Comparison of ENCODE assay signal across 27 cellular contexts in genomic region chr3:196936288-196936687, GRCh38. TPM values are rescaled to one million over a fixed set of nuclear protein-coding genes. Genes with fewer than 3 reads are reported as not detected.
DNase-seq lines count a peak whose midpoint lies in the region; ATAC-seq and TF ChIP-seq lines count a peak whose summit lies in the region.
"Had no signal": no experiment of that assay in that cellular context is flagged by ENCODE, and none has a peak within 500 bp of the region (broad histone marks: within the 10 kb centered on the region; RNA-seq: fewer than 3 reads in every experiment).

No MANE protein-coding gene starts in this region.

- H3K36me3 ChIP-seq in HCT116 (ENCODE audit: control insufficient read depth in 1 of 2, insufficient read depth in 2 of 2, low read length in 2 of 2): peaks cover 60 to 63% of the 10 kb centered on the region in 2 experiments

- H3K9me3 Mint-ChIP-seq in activated CD4-positive, alpha-beta memory T cell treated with anti-CD3 and anti-CD28 coated beads, Interleukin-2, amount 10 ng/mL, durations not matched to agents 7 days and 5 days: no peaks in the 10 kb centered on the region
- no peaks in the 10 kb centered on the region for H3K9me3 Mint-ChIP-seq in activated CD4-positive, alpha-beta memory T cell treated with anti-CD3 and anti-CD28 coated beads for 36 hours
- H3K9me3 Mint-ChIP-seq in activated naive CD8-positive, alpha-beta T cell (ENCODE audit: low read depth): no peaks in the 10 kb centered on the region
- no peaks in the 10 kb centered on the region for H3K9me3 Mint-ChIP-seq in natural killer cell treated with Interleukin-12 subunit alpha and Interleukin-12 subunit beta and Interleukin-15 and Interleukin-18, amount 100 ng/mL, for 72 hours
- H3K9me3 Mint-ChIP-seq: CD4-positive, CD25-positive, alpha-beta regulatory T cell; naive thymus-derived CD8-positive, alpha-beta T cell; T-helper 2 cell treated with Interferon-gamma antibody and Interleukin-4, amounts not matched to agents 5 μg/mL and 100 μg/mL, for 36 hours had no signal

- ATAC-seq in HCT116 (no peak), GM18505 (IDR thresholded peaks at IDR 0.05; ENCODE audit: unreplicated experiment) (no peak)
- ATAC-seq in natural killer cell treated with Interleukin-12 subunit alpha and Interleukin-12 subunit beta and Interleukin-15 and Interleukin-18, amount 100 ng/mL, for 72 hours: no peak
- ATAC-seq: gastrocnemius medialis; lower lobe of right lung; naive thymus-derived CD8-positive, alpha-beta T cell had no signal

- no peak overlapping the region for H3K4me3 ChIP-seq in HCT116 (replicated peaks in 1 of 2; ENCODE audit: low read depth in 1 of 2, low read length in 2 of 2)
- H3K4me3 ChIP-seq: gastrocnemius medialis, lower lobe of right lung, Peyer's patch, upper lobe of left lung had no signal

- peaks cover 62% of the 10 kb centered on the region for H3K36me3 Mint-ChIP-seq in activated CD4-positive, alpha-beta memory T cell treated with anti-CD3 and anti-CD28 coated beads, Interleukin-2, amount 10 ng/mL, durations not matched to agents 7 days and 5 days (ENCODE audit: low read depth)
- H3K36me3 Mint-ChIP-seq in activated CD4-positive, alpha-beta memory T cell treated with anti-CD3 and anti-CD28 coated beads for 36 hours: peaks cover 43% of the 10 kb centered on the region
- H3K36me3 Mint-ChIP-seq in activated naive CD8-positive, alpha-beta T cell: peaks cover under 1% of the 10 kb centered on the region
- peaks cover 31% of the 10 kb centered on the region for H3K36me3 Mint-ChIP-seq in natural killer cell treated with Interleukin-12 subunit alpha and Interleukin-12 subunit beta and Interleukin-15 and Interleukin-18, amount 100 ng/mL, for 72 hours

- CTCF ChIA-PET in activated CD4-positive, alpha-beta memory T cell treated with anti-CD3 and anti-CD28 coated beads, Interleukin-2, amount 10 ng/mL, durations not matched to agents 7 days and 5 days (lab: Charles Lee): no interaction called here
- CTCF ChIA-PET in activated CD4-positive, alpha-beta memory T cell treated with anti-CD3 and anti-CD28 coated beads for 36 hours (lab: Charles Lee): interaction anchor here (1.3 kb wide), 1 partner anchor 99 kb away, joined by 4 read pairs; no protein-coding TSS in a partner anchor
- CTCF ChIA-PET in HCT116 (lab: Charles Lee): no interaction called here

- H3K9me2 ChIP-seq in HCT116 (ENCODE audit: insufficient read depth): no peaks in the 10 kb centered on the region

- H3K79me2 ChIP-seq in HCT116 (ENCODE audit: insufficient read depth, low read length): peaks cover 52% of the 10 kb centered on the region

- TF ChIP-seq CTCF in HCT116 (IDR thresholded peaks at IDR 0.05 in 2 of 3, conservative IDR thresholded peaks at IDR 0.05 in 1 of 3; ENCODE audit: borderline replicate concordance in 1 of 3, insufficient read depth in 1 of 3, low read depth in 2 of 3, low read length in 2 of 3): no peak

- RAD21 ChIA-PET in HCT116 (lab: Charles Lee; ENCODE audit: low non-redundant PET in 1 of 2, low total read pairs in 2 of 2, uncharacterized antibody in 2 of 2, unreplicated experiment in 2 of 2): no interaction called here

- no peak overlapping the region for H3K4me3 Mint-ChIP-seq in activated CD4-positive, alpha-beta memory T cell treated with anti-CD3 and anti-CD28 coated beads, Interleukin-2, amount 10 ng/mL, durations not matched to agents 7 days and 5 days
- no peak overlapping the region for H3K4me3 Mint-ChIP-seq in activated CD4-positive, alpha-beta memory T cell treated with anti-CD3 and anti-CD28 coated beads for 36 hours
- no peak overlapping the region for H3K4me3 Mint-ChIP-seq in activated naive CD8-positive, alpha-beta T cell
- no peak overlapping the region for H3K4me3 Mint-ChIP-seq in natural killer cell treated with Interleukin-12 subunit alpha and Interleukin-12 subunit beta and Interleukin-15 and Interleukin-18, amount 100 ng/mL, for 72 hours
- H3K4me3 Mint-ChIP-seq: CD4-positive, CD25-positive, alpha-beta regulatory T cell; naive thymus-derived CD8-positive, alpha-beta T cell; T-helper 2 cell treated with Interferon-gamma antibody and Interleukin-4, amounts not matched to agents 5 μg/mL and 100 μg/mL, for 36 hours had no signal

- no peaks in the 10 kb centered on the region for H3K27me3 ChIP-seq in HCT116 (ENCODE audit: insufficient read depth, low read length)
- H3K27me3 ChIP-seq: gastrocnemius medialis, Peyer's patch, upper lobe of left lung had no signal

- no peak overlapping the region for H3K9ac ChIP-seq in HCT116 (ENCODE audit: low read length)

- no peak for DNase-seq in activated CD4-positive, alpha-beta memory T cell treated with anti-CD3 and anti-CD28 coated beads, Interleukin-2, amount 10 ng/mL, durations not matched to agents 7 days and 5 days
- no peak for DNase-seq in activated CD4-positive, alpha-beta memory T cell treated with anti-CD3 and anti-CD28 coated beads for 36 hours
- DNase-seq in HCT116 (ENCODE audit: low read depth, low spot score) (no peak), NCI-H82 (lab: John Stamatoyannopoulos, UW) (no peak), KG1 (lab: John Stamatoyannopoulos, UW) (no peak)
- DNase-seq in natural killer cell treated with Interleukin-12 subunit alpha and Interleukin-12 subunit beta and Interleukin-15 and Interleukin-18, amount 100 ng/mL, for 72 hours (ENCODE audit: low spot score): no peak
- DNase-seq: activated CD4-positive, alpha-beta T cell treated with anti-CD3 and anti-CD28 coated beads for 1 hour; activated naive CD4-positive, alpha-beta T cell treated with Interleukin-2 at 50 U/mL for 16 hours; CD4-positive, CD25-positive, alpha-beta regulatory T cell; gastrocnemius medialis; hippocampal formation; Karpas-422; lower lobe of right lung; naive thymus-derived CD8-positive, alpha-beta T cell; NCI-H1436; NCI-H2081 treated with DMSO at 0.1 percent for 48 hours; NCI-H2227 treated with DMSO at 0.1 percent for 48 hours; NCI-H526; Peyer's patch; SHP77 treated with DMSO at 0.1 percent for 48 hours; stimulated activated CD4-positive, alpha-beta T cell treated with anti-CD3 and anti-CD28 coated beads, Interleukin-15, amount 100 ng/mL, for 24 hours; stimulated activated CD4-positive, alpha-beta T cell treated with anti-CD3 and anti-CD28 coated beads, Interleukin-4, amount 100 ng/mL, for 4 hours; upper lobe of left lung had no signal

- no peaks in the 10 kb centered on the region for H3K27me3 Mint-ChIP-seq in activated CD4-positive, alpha-beta memory T cell treated with anti-CD3 and anti-CD28 coated beads, Interleukin-2, amount 10 ng/mL, durations not matched to agents 7 days and 5 days
- H3K27me3 Mint-ChIP-seq in activated CD4-positive, alpha-beta memory T cell treated with anti-CD3 and anti-CD28 coated beads for 36 hours: no peaks in the 10 kb centered on the region
- no peaks in the 10 kb centered on the region for H3K27me3 Mint-ChIP-seq in activated naive CD8-positive, alpha-beta T cell
- H3K27me3 Mint-ChIP-seq in natural killer cell treated with Interleukin-12 subunit alpha and Interleukin-12 subunit beta and Interleukin-15 and Interleukin-18, amount 100 ng/mL, for 72 hours: no peaks in the 10 kb centered on the region
- H3K27me3 Mint-ChIP-seq: CD4-positive, CD25-positive, alpha-beta regulatory T cell; naive thymus-derived CD8-positive, alpha-beta T cell had no signal

- peaks cover 28% of the 10 kb centered on the region for H3K4me1 Mint-ChIP-seq in activated CD4-positive, alpha-beta memory T cell treated with anti-CD3 and anti-CD28 coated beads, Interleukin-2, amount 10 ng/mL, durations not matched to agents 7 days and 5 days
- peaks cover 14% of the 10 kb centered on the region for H3K4me1 Mint-ChIP-seq in activated CD4-positive, alpha-beta memory T cell treated with anti-CD3 and anti-CD28 coated beads for 36 hours (ENCODE audit: low read depth)
- H3K4me1 Mint-ChIP-seq in activated naive CD8-positive, alpha-beta T cell (ENCODE audit: low read depth): peaks cover 26% of the 10 kb centered on the region
- H3K4me1 Mint-ChIP-seq in natural killer cell treated with Interleukin-12 subunit alpha and Interleukin-12 subunit beta and Interleukin-15 and Interleukin-18, amount 100 ng/mL, for 72 hours (ENCODE audit: low read depth in 2 of 2): peaks cover 14 to 24% of the 10 kb centered on the region in 2 donors

- no peak overlapping the region for H3K4me2 ChIP-seq in HCT116 (ENCODE audit: low read length)

- H3K4me1 ChIP-seq in HCT116 (ENCODE audit: control insufficient read depth in 1 of 2, insufficient read depth in 2 of 2, low read length in 2 of 2): peaks cover 0 to 8% of the 10 kb centered on the region in 2 experiments; a peak in 1 of 4 replicates

- intact Hi-C loops in activated CD4-positive, alpha-beta memory T cell treated with anti-CD3 and anti-CD28 coated beads for 36 hours (cut with micrococcal nuclease): no loop called here
- intact Hi-C loops in HCT116 (cut with micrococcal nuclease): no loop called here

- no peaks in the 10 kb centered on the region for H3K9me3 ChIP-seq in HCT116 (ENCODE audit: control insufficient read depth in 1 of 2, insufficient read depth in 1 of 2, low read depth in 1 of 2, low read length in 2 of 2)
- H3K9me3 ChIP-seq: gastrocnemius medialis, lower lobe of right lung, Peyer's patch, upper lobe of left lung had no signal

- no peak overlapping the region for H3K27ac ChIP-seq in HCT116 (ENCODE audit: low read depth, low read length)
- H3K27ac ChIP-seq: gastrocnemius medialis, lower lobe of right lung, Peyer's patch, upper lobe of left lung had no signal

- H3K27ac Mint-ChIP-seq in activated CD4-positive, alpha-beta memory T cell treated with anti-CD3 and anti-CD28 coated beads, Interleukin-2, amount 10 ng/mL, durations not matched to agents 7 days and 5 days: peak overlapping the region; percentile 16
- H3K27ac Mint-ChIP-seq in activated CD4-positive, alpha-beta memory T cell treated with anti-CD3 and anti-CD28 coated beads for 36 hours: no peak overlapping the region
- H3K27ac Mint-ChIP-seq in activated naive CD8-positive, alpha-beta T cell: peak overlapping the region; percentile 46
- peak overlapping the region; percentile 25 to 28 for H3K27ac Mint-ChIP-seq in natural killer cell treated with Interleukin-12 subunit alpha and Interleukin-12 subunit beta and Interleukin-15 and Interleukin-18, amount 100 ng/mL, for 72 hours
- H3K27ac Mint-ChIP-seq: CD4-positive, CD25-positive, alpha-beta regulatory T cell; T-helper 2 cell treated with Interferon-gamma antibody and Interleukin-4, amounts not matched to agents 5 μg/mL and 100 μg/mL, for 36 hours had no signal

- no peak for TF ChIP-seq POLR2A in HCT116 (IDR thresholded peaks at IDR 0.05; ENCODE audit: borderline replicate concordance, extremely low read depth, insufficient read depth, insufficient read length)
- TF ChIP-seq POLR2A in GM18505 (IDR thresholded peaks at IDR 0.05; ENCODE audit: borderline replicate concordance, extremely low read depth, insufficient read depth, insufficient read length): no peak

- H2AFZ ChIP-seq in HCT116 (ENCODE audit: low read depth, low read length, poor library complexity, severe bottlenecking): no peak overlapping the region

- POLR2A ChIA-PET in activated CD4-positive, alpha-beta memory T cell treated with anti-CD3 and anti-CD28 coated beads, Interleukin-2, amount 10 ng/mL, durations not matched to agents 7 days and 5 days (lab: Charles Lee): no interaction called here
- POLR2A ChIA-PET in activated CD4-positive, alpha-beta memory T cell treated with anti-CD3 and anti-CD28 coated beads for 36 hours (lab: Charles Lee): no interaction called here
- POLR2A ChIA-PET in HCT116 (lab: Charles Lee): no interaction called here

- peaks cover 6% of the 10 kb centered on the region; the same call in 1 of the 2 replicates for H4K20me1 ChIP-seq in HCT116 (ENCODE audit: insufficient read depth)

- BruUV-seq in HCT116 (replicated peaks; lab: Mats Ljungman, UMichigan): TSS peak; percentile 30

- no peak for TF ChIP-seq RAD21 in HCT116 (IDR thresholded peaks at IDR 0.05; ENCODE audit: low read depth)

RNA-seq across cellular contexts. Expression of gene NCBP2, which starts 6.0 kb away (rescaled TPM):
- 10 to 100 TPM; 54.6 to 55.6 TPM for total RNA-seq in activated CD4-positive, alpha-beta memory T cell treated with anti-CD3 and anti-CD28 coated beads, Interleukin-2, amount 10 ng/mL, durations not matched to agents 7 days and 5 days
- 10 to 100 TPM; 83.0 to 85.1 TPM for total RNA-seq in activated CD4-positive, alpha-beta memory T cell treated with anti-CD3 and anti-CD28 coated beads for 36 hours
- 82.4 TPM for total RNA-seq in HCT116 (2021; ENCODE audit: unreplicated experiment)
- polyA plus RNA-seq in HCT116 (2012): 59.4 and 75.4 TPM in 2 replicates
- total RNA-seq in natural killer cell treated with Interleukin-12 subunit alpha and Interleukin-12 subunit beta and Interleukin-15 and Interleukin-18, amount 100 ng/mL, for 72 hours: 10 to 100 TPM; 78.1 to 82.8 TPM

RNA-seq across cellular contexts. Expression of gene PIGZ, which starts 32.3 kb away (rescaled TPM):
- total RNA-seq in activated CD4-positive, alpha-beta memory T cell treated with anti-CD3 and anti-CD28 coated beads, Interleukin-2, amount 10 ng/mL, durations not matched to agents 7 days and 5 days: 1 to 10 TPM; 1.7 to 1.8 TPM
- under 1 TPM; 0.65 to 0.71 TPM for total RNA-seq in activated CD4-positive, alpha-beta memory T cell treated with anti-CD3 and anti-CD28 coated beads for 36 hours
- total RNA-seq in HCT116 (2021; ENCODE audit: unreplicated experiment): 1.4 TPM
- 1.5 and 2.0 TPM in 2 replicates for polyA plus RNA-seq in HCT116 (2012)
- 1 to 10 TPM; 1.4 to 1.5 TPM for total RNA-seq in natural killer cell treated with Interleukin-12 subunit alpha and Interleukin-12 subunit beta and Interleukin-15 and Interleukin-18, amount 100 ng/mL, for 72 hours
- total RNA-seq: H1 had no signal
